Comparison of ENCODE assay signal across 8 cellular contexts in the genomic region with DNA sequence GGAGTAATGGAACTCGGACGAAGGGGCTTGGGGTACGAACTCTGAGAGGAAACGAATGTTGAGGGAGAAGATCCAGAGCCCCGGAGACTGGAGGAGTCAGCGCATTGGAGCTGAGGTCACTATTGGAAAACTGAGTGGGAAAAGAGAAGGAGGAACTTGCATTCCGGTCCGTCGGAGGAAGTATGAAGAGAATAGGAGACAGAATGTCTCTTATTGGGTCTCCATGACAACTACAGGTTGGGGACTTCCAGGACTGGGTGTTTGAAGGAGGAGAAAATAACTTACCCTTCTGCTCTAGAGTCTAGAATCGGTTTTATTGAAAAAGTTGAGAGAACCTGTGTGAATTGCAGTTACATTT. TPM values are rescaled to one million over a fixed set of nuclear protein-coding genes. Genes with fewer than 3 reads are reported as not detected.
A peak's percentile ranks its signal among the peaks of the same experiment; 100 is the strongest.
DNase-seq lines count a peak whose midpoint lies in the region; ATAC-seq and TF ChIP-seq lines count a peak whose summit lies in the region.

No MANE protein-coding gene starts in this region.

- H2AK5ac ChIP-seq in mesenchymal stem cell (ENCODE audit: low read length, severe bottlenecking), result no peak overlapping the region

- intact Hi-C loops in dendritic cell treated with granulocyte-macrophage colony-stimulating factor and Interleukin-4, amounts not matched to agents 40 ng/mL and 50 ng/mL, for 4 days (cut with micrococcal nuclease), result loop anchor here (5.0 kb wide), 2 partner anchors 240 to 345 kb away; a partner anchor contains a TSS
- intact Hi-C loops in vagina (cut with DNase I), result no loop called here

- H3K14ac ChIP-seq in mesenchymal stem cell (ENCODE audit: low read length in 2 of 2), result peak overlapping the region in 1 of 2 experiments; percentile 30

- H2BK12ac ChIP-seq in mesenchymal stem cell (ENCODE audit: low read length in 2 of 2), result no peak overlapping the region

- H4K20me1 ChIP-seq in OCI-LY3 (ENCODE audit: insufficient read depth, low read length), result no peaks in the 10 kb centered on the region

- H3K27ac Mint-ChIP-seq in activated CD8-positive, alpha-beta memory T cell treated with anti-CD3 and anti-CD28 coated beads, Interleukin-2, amount 10 ng/mL, durations not matched to agents 7 days and 5 days, result peak overlapping the region; percentile 96
- peak overlapping the region; percentile 99 for H3K27ac Mint-ChIP-seq in dendritic cell treated with granulocyte-macrophage colony-stimulating factor and Interleukin-4, amounts not matched to agents 40 ng/mL and 50 ng/mL, for 4 days

- no peak overlapping the region for H3K23ac ChIP-seq in mesenchymal stem cell (ENCODE audit: low read length in 2 of 2)

- peaks cover 23% of the 10 kb centered on the region for H3K36me3 Mint-ChIP-seq in activated CD8-positive, alpha-beta memory T cell treated with anti-CD3 and anti-CD28 coated beads, Interleukin-2, amount 10 ng/mL, durations not matched to agents 7 days and 5 days
- peaks cover 38% of the 10 kb centered on the region for H3K36me3 Mint-ChIP-seq in dendritic cell treated with granulocyte-macrophage colony-stimulating factor and Interleukin-4, amounts not matched to agents 40 ng/mL and 50 ng/mL, for 4 days (ENCODE audit: low read depth)

- H3K27me3 Mint-ChIP-seq in activated CD8-positive, alpha-beta memory T cell treated with anti-CD3 and anti-CD28 coated beads, Interleukin-2, amount 10 ng/mL, durations not matched to agents 7 days and 5 days, result no peaks in the 10 kb centered on the region
- H3K27me3 Mint-ChIP-seq in dendritic cell treated with granulocyte-macrophage colony-stimulating factor and Interleukin-4, amounts not matched to agents 40 ng/mL and 50 ng/mL, for 4 days, result no peaks in the 10 kb centered on the region

- H3K9me3 ChIP-seq in OCI-LY3 (ENCODE audit: insufficient read depth, low read length), result no peaks in the 10 kb centered on the region
- H3K9me3 ChIP-seq in mesenchymal stem cell (ENCODE audit: control insufficient read depth, low read length), result no peaks in the 10 kb centered on the region
- H3K9me3 ChIP-seq in vagina, result no peaks in the 10 kb centered on the region

- H4K91ac ChIP-seq in mesenchymal stem cell (ENCODE audit: low read length), result peak overlapping the region; percentile 90

- peaks cover 13% of the 10 kb centered on the region for H3K4me1 ChIP-seq in OCI-LY3 (ENCODE audit: low read length)
- H3K4me1 ChIP-seq in mesenchymal stem cell (ENCODE audit: control insufficient read depth, insufficient read depth, low read depth, low read length), result no peaks in the 10 kb centered on the region
- H3K4me1 ChIP-seq in vagina, result peaks cover 20% of the 10 kb centered on the region

- H3K9me3 Mint-ChIP-seq in activated CD8-positive, alpha-beta memory T cell treated with anti-CD3 and anti-CD28 coated beads, Interleukin-2, amount 10 ng/mL, durations not matched to agents 7 days and 5 days (ENCODE audit: low read depth), result no peaks in the 10 kb centered on the region
- no peaks in the 10 kb centered on the region for H3K9me3 Mint-ChIP-seq in dendritic cell treated with granulocyte-macrophage colony-stimulating factor and Interleukin-4, amounts not matched to agents 40 ng/mL and 50 ng/mL, for 4 days

- H3K27ac ChIP-seq in OCI-LY3 (ENCODE audit: low read length), result peak overlapping the region; percentile 54
- peak overlapping the region; percentile 74 for H3K27ac ChIP-seq in mesenchymal stem cell (ENCODE audit: low read length, poor library complexity, severe bottlenecking)
- H3K27ac ChIP-seq in vagina, result peak overlapping the region; percentile 89

- H3K4ac ChIP-seq in mesenchymal stem cell (ENCODE audit: low read depth in 1 of 2, low read length in 2 of 2), result peak overlapping the region; percentile 62 to 88

- WGBS in mesenchymal stem cell, result 0% methylated on average over 9 of the region's 10 CpGs

- H3K36me3 ChIP-seq in OCI-LY3 (replicated peaks; ENCODE audit: low read depth, low read length), result peaks cover 18% of the 10 kb centered on the region
- peaks cover 8 to 38% of the 10 kb centered on the region in 2 experiments for H3K36me3 ChIP-seq in mesenchymal stem cell (ENCODE audit: control insufficient read depth in 1 of 2, insufficient read depth in 2 of 2, low read depth in 1 of 2, low read length in 2 of 2)
- H3K36me3 ChIP-seq in vagina, result peaks cover 0 to 20% of the 10 kb centered on the region in 2 donors

- peak; percentile 41 for DNase-seq in activated CD8-positive, alpha-beta memory T cell treated with anti-CD3 and anti-CD28 coated beads, Interleukin-2, amount 10 ng/mL, durations not matched to agents 7 days and 5 days
- DNase-seq in activated CD8-positive, alpha-beta memory T cell treated with anti-CD3 and anti-CD28 coated beads, Interleukin-2, amount 50 U/mL, for 4 hours, result no peak
- DNase-seq in mesenchymal stem cell (peak; percentile 78), vagina (ENCODE audit: extremely low spot score in 2 of 2) (no peak), NCI-H2107 treated with DMSO at 0.1 percent for 48 hours (lab: John Stamatoyannopoulos, UW; ENCODE audit: unreplicated experiment) (no peak)

- H3K4me2 ChIP-seq in OCI-LY3 (ENCODE audit: low read length), result peak overlapping the region; percentile 92
- peak overlapping the region; percentile 64 for H3K4me2 ChIP-seq in mesenchymal stem cell (ENCODE audit: low read length, poor library complexity, severe bottlenecking)

- H3K27me3 ChIP-seq in OCI-LY3 (ENCODE audit: low read depth, low read length) (no peaks in the 10 kb centered on the region), mesenchymal stem cell (ENCODE audit: control insufficient read depth in 1 of 2, insufficient read depth in 1 of 2, low read length in 2 of 2) (no peaks in the 10 kb centered on the region), vagina (no peaks in the 10 kb centered on the region)

- peak overlapping the region; percentile 94 for H3K4me3 Mint-ChIP-seq in activated CD8-positive, alpha-beta memory T cell treated with anti-CD3 and anti-CD28 coated beads, Interleukin-2, amount 10 ng/mL, durations not matched to agents 7 days and 5 days
- peak overlapping the region; percentile 88 for H3K4me3 Mint-ChIP-seq in dendritic cell treated with granulocyte-macrophage colony-stimulating factor and Interleukin-4, amounts not matched to agents 40 ng/mL and 50 ng/mL, for 4 days

- H3K79me1 ChIP-seq in mesenchymal stem cell (replicated peaks; ENCODE audit: low read length, poor library complexity, severe bottlenecking), result peaks cover 4% of the 10 kb centered on the region

- CTCF ChIA-PET in activated CD8-positive, alpha-beta memory T cell treated with anti-CD3 and anti-CD28 coated beads, Interleukin-2, amount 10 ng/mL, durations not matched to agents 7 days and 5 days (lab: Charles Lee), result interaction anchor here (0.6 to 3.3 kb wide), 14 partner anchors 11 to 373 kb away, joined by 3 to 27 read pairs (median 6); no protein-coding TSS in a partner anchor

- peak overlapping the region; percentile 82 to 94 for H3K18ac ChIP-seq in mesenchymal stem cell (ENCODE audit: low read depth in 1 of 2, low read length in 2 of 2)

- H2BK120ac ChIP-seq in mesenchymal stem cell (ENCODE audit: low read depth, low read length), result peak overlapping the region; percentile 77

- TF ChIP-seq CTCF in OCI-LY3 (IDR thresholded peaks at IDR 0.05; ENCODE audit: low read depth, low read length) (no peak), vagina (IDR thresholded peaks at IDR 0.05) (no peak)

- peak; percentile 20 for ATAC-seq in activated CD8-positive, alpha-beta memory T cell treated with anti-CD3 and anti-CD28 coated beads, Interleukin-2, amount 10 ng/mL, durations not matched to agents 7 days and 5 days
- no peak for ATAC-seq in GM18498 (IDR thresholded peaks at IDR 0.05; ENCODE audit: unreplicated experiment)

- H3K79me2 ChIP-seq in OCI-LY3 (ENCODE audit: low read length), result peaks cover 28% of the 10 kb centered on the region

- H3K9ac ChIP-seq in OCI-LY3 (ENCODE audit: low read length), result peak overlapping the region; percentile 95
- peak overlapping the region; percentile 99 for H3K9ac ChIP-seq in mesenchymal stem cell (ENCODE audit: low read length)

- no peak for TF ChIP-seq POLR2A in vagina (IDR thresholded peaks at IDR 0.05)

- H4K8ac ChIP-seq in mesenchymal stem cell (ENCODE audit: low read length), result peak overlapping the region; percentile 97

- H2AFZ ChIP-seq in OCI-LY3 (ENCODE audit: low read depth, low read length) (peak overlapping the region; percentile 77; the same call in 1 of the 2 replicates), mesenchymal stem cell (ENCODE audit: low read depth, low read length) (peak overlapping the region; percentile 59)

- H3K4me1 Mint-ChIP-seq in activated CD8-positive, alpha-beta memory T cell treated with anti-CD3 and anti-CD28 coated beads, Interleukin-2, amount 10 ng/mL, durations not matched to agents 7 days and 5 days, result peaks cover 38% of the 10 kb centered on the region
- H3K4me1 Mint-ChIP-seq in dendritic cell treated with granulocyte-macrophage colony-stimulating factor and Interleukin-4, amounts not matched to agents 40 ng/mL and 50 ng/mL, for 4 days (ENCODE audit: low read depth), result peaks cover 7% of the 10 kb centered on the region

- H3K4me3 ChIP-seq in OCI-LY3 (ENCODE audit: low read length) (peak overlapping the region; percentile 95), mesenchymal stem cell (ENCODE audit: insufficient read depth in 1 of 2, low read depth in 1 of 2, low read length in 2 of 2) (peak overlapping the region; percentile 78 to 97), vagina (peak overlapping the region; percentile 79 to 86)

- H2BK15ac ChIP-seq in mesenchymal stem cell (ENCODE audit: low read depth, poor library complexity, severe bottlenecking), result peak overlapping the region; percentile 90

- H2BK5ac ChIP-seq in mesenchymal stem cell (ENCODE audit: low read depth, low read length, poor library complexity, severe bottlenecking), result no peak overlapping the region

RNA-seq across cellular contexts. Expression of a gene that starts 0.5 kb away (rescaled TPM):
- total RNA-seq in activated CD8-positive, alpha-beta memory T cell treated with anti-CD3 and anti-CD28 coated beads, Interleukin-2, amount 10 ng/mL, durations not matched to agents 7 days and 5 days, result 10 to 100 TPM; 45.3 to 49.3 TPM
- 28.0 TPM for polyA plus RNA-seq in mesenchymal stem cell (2013, experiment 1 of 2)
- polyA plus RNA-seq in mesenchymal stem cell (2013, experiment 2 of 2), result 26.8 TPM
- 15.0 TPM for total RNA-seq in vagina

Comparison
In these comparisons a context has a peak if more than half of its experiments do, and no peak if none do; other contexts are left out.
1. DNase-seq: peak in activated CD8-positive, alpha-beta memory T cell treated with anti-CD3 and anti-CD28 coated beads, Interleukin-2, amount 10 ng/mL, durations not matched to agents 7 days and 5 days (single experiment) and mesenchymal stem cell (single experiment); none in activated CD8-positive, alpha-beta memory T cell treated with anti-CD3 and anti-CD28 coated beads, Interleukin-2, amount 50 U/mL, for 4 hours (single experiment), vagina (0 of 2) and NCI-H2107 treated with DMSO at 0.1 percent for 48 hours (single experiment).
2. Peak in every context shown above with its lines, with median percentiles within 50 percentile points of each other: H3K27ac ChIP-seq and H3K4me3 ChIP-seq.